Comparison of ENCODE assay signal across 2 cellular contexts in genomic region chr3:74067296-74067695, GRCh38.
TF ChIP-seq lines count a peak whose summit lies in the region.

No MANE protein-coding gene starts in this region.

TF ChIP-seq in liver, 16 proteins besides CTCF, POLR2A, EP300 and RAD21 (continued from another document):
- TF ChIP-seq REST (IDR thresholded peaks at IDR 0.05) (peak; percentile 67), ATF3 (IDR thresholded peaks at IDR 0.05) (peak; percentile 32), HNF4A (conservative IDR thresholded peaks at IDR 0.05) (peak; percentile 72 to 81), TAF1 (conservative IDR thresholded peaks at IDR 0.05) (no peak), YY1 (IDR thresholded peaks at IDR 0.05) (peak; percentile 67), JUND (IDR thresholded peaks at IDR 0.05) (peak; percentile 36 to 65), NR2F2 (IDR thresholded peaks at IDR 0.05) (peak; percentile 38), FOXA2 (IDR thresholded peaks at IDR 0.05) (peak; percentile 8), MAX (IDR thresholded peaks at IDR 0.05) (peak; percentile 53), GABPA (IDR thresholded peaks at IDR 0.05 in 1 of 2, conservative IDR thresholded peaks at IDR 0.05 in 1 of 2) (peak in 1 of 2 donors; percentile 56), HNF4G (IDR thresholded peaks at IDR 0.05) (peak; percentile 23), FOXA1 (IDR thresholded peaks at IDR 0.05) (no peak), EGR1 (IDR thresholded peaks at IDR 0.05; ENCODE audit: low read depth in 2 of 2) (peak; percentile 38 to 41), RXRA (IDR thresholded peaks at IDR 0.05) (peak; percentile 65 to 81), ZBTB33 (IDR thresholded peaks at IDR 0.05) (peak; percentile 26)

TF ChIP-seq in HepG2, 621 proteins besides CTCF, POLR2A, EP300 and RAD21:
- TF ChIP-seq CSRNP1 (CRISPR knock-in tag; IDR thresholded peaks at IDR 0.05) (no peak), ZBTB43 (CRISPR knock-in tag; conservative IDR thresholded peaks at IDR 0.05) (no peak), ZC3H4 (CRISPR knock-in tag; IDR thresholded peaks at IDR 0.05; ENCODE audit: borderline replicate concordance) (no peak), CREB3 (CRISPR knock-in tag; IDR thresholded peaks at IDR 0.05) (no peak), HMGA1 (CRISPR knock-in tag; conservative IDR thresholded peaks at IDR 0.05) (no peak), ZSCAN30 (CRISPR knock-in tag; IDR thresholded peaks at IDR 0.05) (no peak), TOPORS (CRISPR knock-in tag; IDR thresholded peaks at IDR 0.05) (no peak), ELK4 (CRISPR knock-in tag; IDR thresholded peaks at IDR 0.05; ENCODE audit: borderline replicate concordance) (no peak), ZNF775 (CRISPR knock-in tag; IDR thresholded peaks at IDR 0.05; ENCODE audit: borderline replicate concordance) (no peak), ZNF224 (CRISPR knock-in tag; IDR thresholded peaks at IDR 0.05) (no peak), ZNF800 (CRISPR knock-in tag; IDR thresholded peaks at IDR 0.05) (no peak), PRDM10 (CRISPR knock-in tag; IDR thresholded peaks at IDR 0.05; ENCODE audit: low read depth) (no peak), ZNF891 (CRISPR knock-in tag; IDR thresholded peaks at IDR 0.05) (no peak)
TF ChIP-seq in HepG2: peak in this region for 0.
